1 cellular context compared by ENCODE assay signal in genomic region chr20:59948828-59949720, GRCh38.
TF ChIP-seq lines count a peak whose summit lies in the region.

No MANE protein-coding gene starts in this region.

TF ChIP-seq in K562, 482 proteins besides CTCF, POLR2A, EP300 and RAD21 (continues in another document):
- TF ChIP-seq FOXK2 (conservative IDR thresholded peaks at IDR 0.05 in 1 of 2, IDR thresholded peaks at IDR 0.05 in 1 of 2; ENCODE audit: low read depth in 2 of 2) (peak in 1 of 2 experiments; percentile 11; a peak in 2 of 4 replicates), GABPB1 (CRISPR knock-in tag; IDR thresholded peaks at IDR 0.05) (no peak), NFATC3 (IDR thresholded peaks at IDR 0.05) (no peak), BDP1 (IDR thresholded peaks at IDR 0.05; ENCODE audit: insufficient read depth, insufficient read length) (no peak), CC2D1A (IDR thresholded peaks at IDR 0.05) (no peak), CUX1 (CRISPR knock-in tag; IDR thresholded peaks at IDR 0.05) (no peak), MBD1 (CRISPR knock-in tag; IDR thresholded peaks at IDR 0.05) (no peak), ZNF780A (CRISPR knock-in tag; IDR thresholded peaks at IDR 0.05) (no peak), SP1 (CRISPR knock-in tag; IDR thresholded peaks at IDR 0.05) (no peak), PHF8 (IDR thresholded peaks at IDR 0.05; ENCODE audit: borderline replicate concordance, low read length) (no peak), HDAC3 (IDR thresholded peaks at IDR 0.05; ENCODE audit: borderline replicate concordance, partially characterized antibody) (no peak), MIER1 (IDR thresholded peaks at IDR 0.05; ENCODE audit: low read depth) (no peak), NR2F6 (CRISPR knock-in tag; IDR thresholded peaks at IDR 0.05) (no peak), ZNF384 (IDR thresholded peaks at IDR 0.05; ENCODE audit: low read depth, low read length) (peak; percentile 92), GTF2E2 (tag; IDR thresholded peaks at IDR 0.05) (no peak), MCM5 (IDR thresholded peaks at IDR 0.05; ENCODE audit: low read depth) (no peak), ZMIZ1 (IDR thresholded peaks at IDR 0.05; ENCODE audit: low read depth in 2 of 2, low read length in 2 of 2) (no peak), ZFP30 (CRISPR knock-in tag; IDR thresholded peaks at IDR 0.05; ENCODE audit: borderline replicate concordance) (no peak), ELF1 (tag; IDR thresholded peaks at IDR 0.05) (0 out of 2 replicates have a peak, but pooled peaks have one; percentile 23), POLR2AphosphoS5 (IDR thresholded peaks at IDR 0.05; ENCODE audit: control insufficient read depth, insufficient read depth, low read depth, low read length) (no peak), KHSRP (IDR thresholded peaks at IDR 0.05) (no peak), NFXL1 (CRISPR knock-in tag; IDR thresholded peaks at IDR 0.05) (no peak), ZNF431 (CRISPR knock-in tag; IDR thresholded peaks at IDR 0.05) (no peak), TRIM25 (IDR thresholded peaks at IDR 0.05; ENCODE audit: borderline replicate concordance) (no peak), NRF1 (conservative IDR thresholded peaks at IDR 0.05 in 1 of 2, IDR thresholded peaks at IDR 0.05 in 1 of 2) (no peak), POLR2G (IDR thresholded peaks at IDR 0.05; ENCODE audit: low read depth, low read length) (no peak), RBFOX2 (IDR thresholded peaks at IDR 0.05; ENCODE audit: low read depth, low read length) (no peak), STAT5B (CRISPR knock-in tag; IDR thresholded peaks at IDR 0.05) (no peak), ZNF668 (CRISPR knock-in tag; IDR thresholded peaks at IDR 0.05) (no peak), SRSF9 (IDR thresholded peaks at IDR 0.05; ENCODE audit: borderline replicate concordance, low read depth, low read length) (no peak), SP2 (IDR thresholded peaks at IDR 0.05; ENCODE audit: extremely low read depth, low read depth, low read length, poor library complexity, severe bottlenecking) (no peak), CHD2 (IDR thresholded peaks at IDR 0.05; ENCODE audit: low read depth, low read length) (no peak), SOX6 (IDR thresholded peaks at IDR 0.05) (no peak), ZNF717 (CRISPR knock-in tag; IDR thresholded peaks at IDR 0.05) (no peak), GATA2 (CRISPR knock-in tag; IDR thresholded peaks at IDR 0.05) (no peak), TSC22D4 (tag; IDR thresholded peaks at IDR 0.05) (no peak), KLF1 (tag; IDR thresholded peaks at IDR 0.05) (no peak), ZKSCAN1 (IDR thresholded peaks at IDR 0.05; ENCODE audit: low read depth, low read length) (no peak), NFIC (IDR thresholded peaks at IDR 0.05) (no peak), U2AF1 (optimal IDR thresholded peaks at IDR 0.05; ENCODE audit: low read depth, low read length) (no peak)
- TF ChIP-seq, protein P1, sequence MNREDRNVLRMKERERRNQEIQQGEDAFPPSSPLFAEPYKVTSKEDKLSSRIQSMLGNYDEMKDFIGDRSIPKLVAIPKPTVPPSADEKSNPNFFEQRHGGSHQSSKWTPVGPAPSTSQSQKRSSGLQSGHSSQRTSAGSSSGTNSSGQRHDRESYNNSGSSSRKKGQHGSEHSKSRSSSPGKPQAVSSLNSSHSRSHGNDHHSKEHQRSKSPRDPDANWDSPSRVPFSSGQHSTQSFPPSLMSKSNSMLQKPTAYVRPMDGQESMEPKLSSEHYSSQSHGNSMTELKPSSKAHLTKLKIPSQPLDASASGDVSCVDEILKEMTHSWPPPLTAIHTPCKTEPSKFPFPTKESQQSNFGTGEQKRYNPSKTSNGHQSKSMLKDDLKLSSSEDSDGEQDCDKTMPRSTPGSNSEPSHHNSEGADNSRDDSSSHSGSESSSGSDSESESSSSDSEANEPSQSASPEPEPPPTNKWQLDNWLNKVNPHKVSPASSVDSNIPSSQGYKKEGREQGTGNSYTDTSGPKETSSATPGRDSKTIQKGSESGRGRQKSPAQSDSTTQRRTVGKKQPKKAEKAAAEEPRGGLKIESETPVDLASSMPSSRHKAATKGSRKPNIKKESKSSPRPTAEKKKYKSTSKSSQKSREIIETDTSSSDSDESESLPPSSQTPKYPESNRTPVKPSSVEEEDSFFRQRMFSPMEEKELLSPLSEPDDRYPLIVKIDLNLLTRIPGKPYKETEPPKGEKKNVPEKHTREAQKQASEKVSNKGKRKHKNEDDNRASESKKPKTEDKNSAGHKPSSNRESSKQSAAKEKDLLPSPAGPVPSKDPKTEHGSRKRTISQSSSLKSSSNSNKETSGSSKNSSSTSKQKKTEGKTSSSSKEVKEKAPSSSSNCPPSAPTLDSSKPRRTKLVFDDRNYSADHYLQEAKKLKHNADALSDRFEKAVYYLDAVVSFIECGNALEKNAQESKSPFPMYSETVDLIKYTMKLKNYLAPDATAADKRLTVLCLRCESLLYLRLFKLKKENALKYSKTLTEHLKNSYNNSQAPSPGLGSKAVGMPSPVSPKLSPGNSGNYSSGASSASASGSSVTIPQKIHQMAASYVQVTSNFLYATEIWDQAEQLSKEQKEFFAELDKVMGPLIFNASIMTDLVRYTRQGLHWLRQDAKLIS (CRISPR knock-in tag; IDR thresholded peaks at IDR 0.05): no peak
- TF ChIP-seq, protein P2, sequence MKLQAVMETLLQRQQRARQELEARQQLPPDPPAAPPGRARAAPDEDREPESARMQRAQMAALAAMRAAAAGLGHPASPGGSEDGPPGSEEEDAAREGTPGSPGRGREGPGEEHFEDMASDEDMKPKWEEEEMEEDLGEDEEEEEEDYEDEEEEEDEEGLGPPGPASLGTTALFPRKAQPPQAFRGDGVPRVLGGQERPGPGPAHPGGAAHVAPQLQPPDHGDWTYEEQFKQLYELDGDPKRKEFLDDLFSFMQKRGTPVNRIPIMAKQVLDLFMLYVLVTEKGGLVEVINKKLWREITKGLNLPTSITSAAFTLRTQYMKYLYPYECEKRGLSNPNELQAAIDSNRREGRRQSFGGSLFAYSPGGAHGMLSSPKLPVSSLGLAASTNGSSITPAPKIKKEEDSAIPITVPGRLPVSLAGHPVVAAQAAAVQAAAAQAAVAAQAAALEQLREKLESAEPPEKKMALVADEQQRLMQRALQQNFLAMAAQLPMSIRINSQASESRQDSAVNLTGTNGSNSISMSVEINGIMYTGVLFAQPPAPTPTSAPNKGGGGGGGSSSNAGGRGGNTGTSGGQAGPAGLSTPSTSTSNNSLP (IDR thresholded peaks at IDR 0.05; ENCODE audit: borderline replicate concordance, low read depth, low read length): peak; percentile 96
- TF ChIP-seq, protein P3, sequence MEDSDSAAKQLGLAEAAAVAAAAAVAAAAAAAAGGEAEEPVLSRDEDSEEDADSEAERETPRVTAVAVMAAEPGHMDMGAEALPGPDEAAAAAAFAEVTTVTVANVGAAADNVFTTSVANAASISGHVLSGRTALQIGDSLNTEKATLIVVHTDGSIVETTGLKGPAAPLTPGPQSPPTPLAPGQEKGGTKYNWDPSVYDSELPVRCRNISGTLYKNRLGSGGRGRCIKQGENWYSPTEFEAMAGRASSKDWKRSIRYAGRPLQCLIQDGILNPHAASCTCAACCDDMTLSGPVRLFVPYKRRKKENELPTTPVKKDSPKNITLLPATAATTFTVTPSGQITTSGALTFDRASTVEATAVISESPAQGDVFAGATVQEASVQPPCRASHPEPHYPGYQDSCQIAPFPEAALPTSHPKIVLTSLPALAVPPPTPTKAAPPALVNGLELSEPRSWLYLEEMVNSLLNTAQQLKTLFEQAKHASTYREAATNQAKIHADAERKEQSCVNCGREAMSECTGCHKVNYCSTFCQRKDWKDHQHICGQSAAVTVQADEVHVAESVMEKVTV (CRISPR knock-in tag; IDR thresholded peaks at IDR 0.05): 0 out of 2 replicates have a peak, but pooled peaks have one; percentile 26
- TF ChIP-seq, protein P4, sequence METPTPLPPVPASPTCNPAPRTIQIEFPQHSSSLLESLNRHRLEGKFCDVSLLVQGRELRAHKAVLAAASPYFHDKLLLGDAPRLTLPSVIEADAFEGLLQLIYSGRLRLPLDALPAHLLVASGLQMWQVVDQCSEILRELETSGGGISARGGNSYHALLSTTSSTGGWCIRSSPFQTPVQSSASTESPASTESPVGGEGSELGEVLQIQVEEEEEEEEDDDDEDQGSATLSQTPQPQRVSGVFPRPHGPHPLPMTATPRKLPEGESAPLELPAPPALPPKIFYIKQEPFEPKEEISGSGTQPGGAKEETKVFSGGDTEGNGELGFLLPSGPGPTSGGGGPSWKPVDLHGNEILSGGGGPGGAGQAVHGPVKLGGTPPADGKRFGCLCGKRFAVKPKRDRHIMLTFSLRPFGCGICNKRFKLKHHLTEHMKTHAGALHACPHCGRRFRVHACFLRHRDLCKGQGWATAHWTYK (CRISPR knock-in tag; IDR thresholded peaks at IDR 0.05): no peak
